Comparison of ENCODE assay signal across 16 cellular contexts in the genomic region with DNA sequence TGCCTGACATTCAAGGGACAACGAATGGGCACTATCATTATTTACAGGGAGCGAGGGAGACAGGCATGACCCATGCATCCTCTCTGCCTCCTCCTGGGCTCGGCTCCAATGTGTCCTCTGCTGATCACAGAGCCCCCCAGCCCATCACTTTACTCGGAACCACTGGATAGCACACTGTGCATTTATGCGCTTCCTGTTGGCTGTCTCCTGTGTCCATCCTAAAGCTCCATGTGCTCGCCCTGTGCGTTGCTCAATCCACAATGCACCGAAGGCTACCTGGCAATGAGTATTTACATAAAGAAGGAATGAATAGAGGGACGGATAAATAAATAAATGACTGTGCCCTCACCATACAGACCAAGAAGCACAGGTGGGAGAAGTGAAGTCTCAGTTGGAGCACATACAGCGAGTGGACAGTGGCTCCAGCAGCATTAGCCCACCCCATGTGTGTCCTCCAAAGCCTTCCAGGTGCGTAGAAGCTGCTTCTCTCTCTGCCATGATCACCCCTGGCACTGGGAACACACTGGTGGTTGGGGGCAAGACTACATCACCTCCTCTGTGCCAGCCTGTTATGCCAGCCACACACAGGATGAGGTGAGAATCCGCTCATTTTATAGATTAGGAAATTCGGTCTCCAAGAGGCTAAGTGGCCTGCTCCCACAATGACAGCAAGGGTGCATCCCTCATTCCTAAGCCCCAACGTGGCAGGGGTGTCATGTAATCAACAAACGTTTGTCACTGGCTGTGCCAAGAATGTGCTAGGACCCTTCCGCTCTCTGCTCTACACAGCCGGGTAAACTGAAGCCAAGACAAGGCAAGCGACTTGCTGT. TPM values are rescaled to one million over a fixed set of nuclear protein-coding genes. Genes with fewer than 3 reads are reported as not detected.
DNase-seq lines count a peak whose midpoint lies in the region; ATAC-seq lines count a peak whose summit lies in the region.
"Had no signal": no experiment of that assay in that cellular context is flagged by ENCODE, and none has a peak within 500 bp of the region (broad histone marks: within the 10 kb centered on the region; RNA-seq: fewer than 3 reads in every experiment).

No MANE protein-coding gene starts in this region.

- H3K36me3 ChIP-seq in naive thymus-derived CD4-positive, alpha-beta T cell (ENCODE audit: control insufficient read depth in 2 of 3, insufficient read depth in 3 of 3, low read length in 3 of 3) = no peaks in the 10 kb centered on the region
- H3K36me3 ChIP-seq in aorta (ENCODE audit: control insufficient read depth in 1 of 2, insufficient read depth in 2 of 2, low read length in 1 of 2) = no peaks in the 10 kb centered on the region

- peak overlapping the region; percentile 67 for H3K4me3 Mint-ChIP-seq in central memory CD8-positive, alpha-beta T cell
- peak overlapping the region in 9 of 10 donors; percentile 30 to 91 (median 81) for H3K4me3 Mint-ChIP-seq in naive thymus-derived CD4-positive, alpha-beta T cell
- H3K4me3 Mint-ChIP-seq: HFFc6 had no signal

- 23% methylated on average over 18 of the region's 18 CpGs for WGBS in right cardiac atrium
- WGBS in aorta, 2 donors = 59 to 60% methylated on average over 18 of the region's 18 CpGs

- H3K27me3 ChIP-seq in right cardiac atrium (ENCODE audit: control insufficient read depth, insufficient read depth) = no peaks in the 10 kb centered on the region
- H3K27me3 ChIP-seq in naive thymus-derived CD4-positive, alpha-beta T cell (ENCODE audit: control insufficient read depth in 2 of 2, insufficient read depth in 2 of 2, low read length in 2 of 2) = peaks cover 10 to 20% of the 10 kb centered on the region in 2 donors
- no peaks in the 10 kb centered on the region for H3K27me3 ChIP-seq in aorta (ENCODE audit: control insufficient read depth in 1 of 2, insufficient read depth in 2 of 2, low read length in 1 of 2)

- H3K27ac ChIP-seq in right cardiac atrium (ENCODE audit: low read length) (no peak overlapping the region), aorta (ENCODE audit: low read depth in 1 of 2, low read length in 2 of 2) (no peak overlapping the region)
- H3K27ac ChIP-seq in naive thymus-derived CD4-positive, alpha-beta T cell (ENCODE audit: low read depth, low read length) = no peak overlapping the region

- POLR2A ChIA-PET in naive thymus-derived CD4-positive, alpha-beta T cell (lab: Charles Lee) = no interaction called here

- peaks cover 16% of the 10 kb centered on the region for H3K4me1 Mint-ChIP-seq in central memory CD8-positive, alpha-beta T cell
- H3K4me1 Mint-ChIP-seq in naive thymus-derived CD4-positive, alpha-beta T cell = peaks cover 6 to 26% (median 14%) of the 10 kb centered on the region in 7 donors

- no peak overlapping the region for H3K4me3 ChIP-seq in right cardiac atrium (ENCODE audit: low read length)
- H3K4me3 ChIP-seq in naive thymus-derived CD4-positive, alpha-beta T cell (ENCODE audit: low read length) = no peak overlapping the region
- H3K4me3 ChIP-seq in aorta (ENCODE audit: low read length in 2 of 2) = peak overlapping the region; percentile 33 to 74

- ATAC-seq in Right ventricle myocardium inferior = no peak
- no peak for ATAC-seq in right cardiac atrium
- ATAC-seq in central memory CD8-positive, alpha-beta T cell (replicated peaks; ENCODE audit: extremely low read depth, poor library complexity, severe bottlenecking) = no peak
- ATAC-seq in naive thymus-derived CD4-positive, alpha-beta T cell = no peak
- no peak for ATAC-seq in aorta (ENCODE audit: low FRiP score)
- no peak for ATAC-seq in HG03460 (IDR thresholded peaks at IDR 0.05; ENCODE audit: unreplicated experiment)
- no peak for ATAC-seq in GM18870 (IDR thresholded peaks at IDR 0.05; ENCODE audit: unreplicated experiment)
- ATAC-seq in HG03135 (IDR thresholded peaks at IDR 0.05; ENCODE audit: unreplicated experiment) = no peak

- H3K9me3 ChIP-seq in right cardiac atrium (ENCODE audit: control insufficient read depth, low read length) = no peaks in the 10 kb centered on the region
- H3K9me3 ChIP-seq in naive thymus-derived CD4-positive, alpha-beta T cell (ENCODE audit: control insufficient read depth in 2 of 3, low read length in 3 of 3) = no peaks in the 10 kb centered on the region
- no peaks in the 10 kb centered on the region for H3K9me3 ChIP-seq in aorta (ENCODE audit: control insufficient read depth, low read length)

- no peaks in the 10 kb centered on the region for H3K9me3 Mint-ChIP-seq in central memory CD8-positive, alpha-beta T cell
- H3K9me3 Mint-ChIP-seq in naive thymus-derived CD4-positive, alpha-beta T cell = peaks cover 0 to 1% (median 0%) of the 10 kb centered on the region in 11 donors
- H3K9me3 Mint-ChIP-seq: HFFc6, mesothelial cell of epicardium had no signal

- H3K4me1 ChIP-seq in right cardiac atrium (ENCODE audit: control insufficient read depth, insufficient read depth, low read length) (peaks cover 4% of the 10 kb centered on the region), aorta (ENCODE audit: control insufficient read depth in 1 of 2, insufficient read depth in 2 of 2, low read length in 2 of 2) (no peaks in the 10 kb centered on the region)
- H3K4me1 ChIP-seq in naive thymus-derived CD4-positive, alpha-beta T cell (ENCODE audit: control insufficient read depth in 2 of 2, insufficient read depth in 2 of 2, low read length in 2 of 2) = peaks cover 0 to 6% of the 10 kb centered on the region in 2 donors

- peaks cover 86% of the 10 kb centered on the region for H3K27me3 Mint-ChIP-seq in central memory CD8-positive, alpha-beta T cell
- peaks cover 53 to 87% (median 66%) of the 10 kb centered on the region in 5 donors for H3K27me3 Mint-ChIP-seq in naive thymus-derived CD4-positive, alpha-beta T cell

- CTCF ChIA-PET in naive thymus-derived CD4-positive, alpha-beta T cell (lab: Charles Lee) = interaction anchor here (0.7 to 2.1 kb wide), 3 partner anchors 9 to 300 kb away, joined by 4 to 6 read pairs (median 5); a partner anchor contains a TSS

- DNase-seq in Right ventricle myocardium inferior (ENCODE audit: missing footprints) (peak; percentile 21), right cardiac atrium (no peak), aorta (no peak)
- no peak for DNase-seq in central memory CD8-positive, alpha-beta T cell (ENCODE audit: low spot score in 2 of 2)
- no peak for DNase-seq in naive thymus-derived CD4-positive, alpha-beta T cell
- DNase-seq: GDM1, HFFc6, Kasumi-1, NCI-H1436, NCI-H226 had no signal

- peaks cover 3% of the 10 kb centered on the region for H3K36me3 Mint-ChIP-seq in central memory CD8-positive, alpha-beta T cell (ENCODE audit: insufficient read depth)
- no peaks in the 10 kb centered on the region for H3K36me3 Mint-ChIP-seq in naive thymus-derived CD4-positive, alpha-beta T cell
- H3K36me3 Mint-ChIP-seq: mesothelial cell of epicardium had no signal

- intact Hi-C loops in Right ventricle myocardium inferior (cut with DNase I) (no loop called here), right cardiac atrium (cut with DNase I) (loop anchor here in 2 of 4 donors (5.0 to 10.0 kb wide), 2 partner anchors 298 to 450 kb away; no protein-coding TSS in a partner anchor), aorta (cut with DNase I) (loop anchor here (5.0 kb wide), 3 partner anchors 298 to 453 kb away; a partner anchor contains a TSS)
- intact Hi-C loops in naive thymus-derived CD4-positive, alpha-beta T cell (cut with micrococcal nuclease) = loop anchor here (5.0 to 10.0 kb wide), 3 partner anchors 158 to 653 kb away; a partner anchor contains a TSS

- H3K27ac Mint-ChIP-seq in central memory CD8-positive, alpha-beta T cell (ENCODE audit: low read depth) = no peak overlapping the region
- H3K27ac Mint-ChIP-seq in naive thymus-derived CD4-positive, alpha-beta T cell = no peak overlapping the region
- H3K27ac Mint-ChIP-seq: HFFc6, mesothelial cell of epicardium had no signal

RNA-seq across cellular contexts. Expression of a gene that starts 2.3 kb away (rescaled TPM):
- total RNA-seq in Right ventricle myocardium inferior = 0.46 TPM
- total RNA-seq in right cardiac atrium = under 1 TPM; 0.26 to 0.79 (median 0.60) TPM
- 0.25 TPM for polyA plus RNA-seq in right cardiac atrium
- under 1 TPM in 3 of 5 experiments, not detected in 2; 0.03 to 0.20 (median 0.05) TPM for total RNA-seq in naive thymus-derived CD4-positive, alpha-beta T cell
- polyA plus RNA-seq in naive thymus-derived CD4-positive, alpha-beta T cell = under 1 TPM; 0.01 to 0.17 TPM
- total RNA-seq in aorta = 10 to 100 TPM; 15.9 to 16.4 TPM
- 10 to 100 TPM in 1 of 2 donors, 1 to 10 TPM in 1; 4.1 to 15.6 TPM for polyA plus RNA-seq in aorta
- total RNA-seq: epithelial cell of proximal tubule had no signal
- polyA plus RNA-seq: keratinocyte had no signal

RNA-seq across cellular contexts. Expression of a gene that starts 13.7 kb away (rescaled TPM):
- total RNA-seq in Right ventricle myocardium inferior (20.1 TPM), right cardiac atrium (10 to 100 TPM; 21.8 to 26.4 (median 25.3) TPM), aorta (10 to 100 TPM; 34.8 to 42.3 TPM)
- polyA plus RNA-seq in right cardiac atrium (29.8 TPM), aorta (10 to 100 TPM; 27.5 to 33.6 TPM)
- 10 to 100 TPM; 12.0 to 19.0 (median 18.3) TPM for total RNA-seq in naive thymus-derived CD4-positive, alpha-beta T cell
- polyA plus RNA-seq in naive thymus-derived CD4-positive, alpha-beta T cell = 10 to 100 TPM; 13.8 to 17.3 TPM

Comparison
In these comparisons a context has a peak if more than half of its experiments do, and no peak if none do; other contexts are left out.
1. H3K4me3 ChIP-seq: peak in aorta (2 of 2); none in right cardiac atrium (single experiment) and naive thymus-derived CD4-positive, alpha-beta T cell (single experiment).
2. RNA of a gene that starts 2.3 kb away (total RNA-seq): 15.9 to 16.4 TPM in aorta; 0.26 to 0.79 TPM in right cardiac atrium, 0.46 TPM in Right ventricle myocardium inferior (single experiment) and 0.03 to 0.20 TPM in naive thymus-derived CD4-positive, alpha-beta T cell; every median in the first group is over 4 times any median in the second.